In genomic region chr6:14211596-14211961, GRCh38 we compare ENCODE assay signal across 8 cellular contexts.
A peak's percentile ranks its signal among the peaks of the same experiment; 100 is the strongest.
DNase-seq lines count a peak whose midpoint lies in the region; ATAC-seq lines count a peak whose summit lies in the region.

No MANE protein-coding gene starts in this region.

- no peak for ATAC-seq in GM21390 (IDR thresholded peaks at IDR 0.05; ENCODE audit: unreplicated experiment)

- H3K27me3 ChIP-seq in MG63 = no peaks in the 10 kb centered on the region

- peaks cover 19% of the 10 kb centered on the region for H3K27me3 Mint-ChIP-seq in activated naive CD4-positive, alpha-beta T cell treated with anti-CD3 and anti-CD28 coated beads, Interleukin-2, amount 10 ng/mL, durations not matched to agents 7 days and 5 days

- peak overlapping the region; percentile 78 for H3K4me3 ChIP-seq in MG63

- DNase-seq in activated naive CD4-positive, alpha-beta T cell treated with anti-CD3 and anti-CD28 coated beads, Interleukin-2, amount 10 ng/mL, durations not matched to agents 7 days and 5 days = no peak
- no peak for DNase-seq in activated naive CD4-positive, alpha-beta T cell treated with Interleukin-2 at 50 U/mL for 16 hours
- DNase-seq in MG63 (peak; percentile 7), cardiac septum (ENCODE audit: low spot score) (peak; percentile 82), pons (ENCODE audit: low spot score) (peak; percentile 30)
- peak; percentile 1 for DNase-seq in activated gamma-delta T cell treated with anti-CD3 and anti-CD28 coated beads, Interleukin-2, amount 50 U/mL, for 16 hours (ENCODE audit: low read depth)
- no peak for DNase-seq in activated effector memory CD4-positive, alpha-beta T cell treated with anti-CD3 and anti-CD28 coated beads, Interleukin-2, amount 50 U/mL, for 16 hours

- no peaks in the 10 kb centered on the region for H3K9me3 Mint-ChIP-seq in activated naive CD4-positive, alpha-beta T cell treated with anti-CD3 and anti-CD28 coated beads, Interleukin-2, amount 10 ng/mL, durations not matched to agents 7 days and 5 days

- H3K36me3 Mint-ChIP-seq in activated naive CD4-positive, alpha-beta T cell treated with anti-CD3 and anti-CD28 coated beads, Interleukin-2, amount 10 ng/mL, durations not matched to agents 7 days and 5 days = no peaks in the 10 kb centered on the region

- peak overlapping the region; percentile 82 for H3K4me3 Mint-ChIP-seq in activated naive CD4-positive, alpha-beta T cell treated with anti-CD3 and anti-CD28 coated beads, Interleukin-2, amount 10 ng/mL, durations not matched to agents 7 days and 5 days

- H3K4me1 Mint-ChIP-seq in activated naive CD4-positive, alpha-beta T cell treated with anti-CD3 and anti-CD28 coated beads, Interleukin-2, amount 10 ng/mL, durations not matched to agents 7 days and 5 days = peaks cover 18% of the 10 kb centered on the region

- CTCF ChIA-PET in activated naive CD4-positive, alpha-beta T cell treated with anti-CD3 and anti-CD28 coated beads, Interleukin-2, amount 10 ng/mL, durations not matched to agents 7 days and 5 days (lab: Charles Lee) = interaction anchor here (0.6 to 2.9 kb wide), 9 partner anchors 17 to 1283 kb away, joined by 3 to 16 read pairs (median 5); no protein-coding TSS in a partner anchor

- no peaks in the 10 kb centered on the region for H3K36me3 ChIP-seq in MG63

- no peaks in the 10 kb centered on the region for H3K9me3 ChIP-seq in MG63

- H3K27ac Mint-ChIP-seq in activated naive CD4-positive, alpha-beta T cell treated with anti-CD3 and anti-CD28 coated beads, Interleukin-2, amount 10 ng/mL, durations not matched to agents 7 days and 5 days = peak overlapping the region; percentile 85

- intact Hi-C loops in cardiac septum (cut with DNase I) = loop anchor here (5.0 kb wide), 6 partner anchors 426 to 1281 kb away; partner anchors contain the start of gene JARID2

Comparison
In these comparisons a context has a peak if more than half of its experiments do, and no peak if none do; other contexts are left out.
1. DNase-seq: peak in MG63 (single experiment), activated gamma-delta T cell treated with anti-CD3 and anti-CD28 coated beads, Interleukin-2, amount 50 U/mL, for 16 hours (single experiment), cardiac septum (single experiment) and pons (single experiment); none in activated naive CD4-positive, alpha-beta T cell treated with anti-CD3 and anti-CD28 coated beads, Interleukin-2, amount 10 ng/mL, durations not matched to agents 7 days and 5 days (single experiment), activated naive CD4-positive, alpha-beta T cell treated with Interleukin-2 at 50 U/mL for 16 hours (single experiment) and activated effector memory CD4-positive, alpha-beta T cell treated with anti-CD3 and anti-CD28 coated beads, Interleukin-2, amount 50 U/mL, for 16 hours (single experiment).